Comparison of ENCODE assay signal across 32 cellular contexts in genomic region chr6:32215617-32216016, GRCh38.
"Had no signal": no experiment of that assay in that cellular context is flagged by ENCODE, and none has a peak within 500 bp of the region (broad histone marks: within the 10 kb centered on the region; RNA-seq: fewer than 3 reads in every experiment).

No MANE protein-coding gene starts in this region.

- H3K9me3 Mint-ChIP-seq: activated B cell treated with CpG ODN at 0.5 μM for 24 hours; activated CD4-positive, alpha-beta memory T cell treated with anti-CD3 and anti-CD28 coated beads for 36 hours; activated CD4-positive, alpha-beta T cell treated with anti-CD3 and anti-CD28 coated beads, Interleukin-2, amount 10 ng/mL, durations not matched to agents 24 days and 14 days; activated CD8-positive, alpha-beta T cell treated with anti-CD3 and anti-CD28 coated beads for 36 hours; activated naive CD4-positive, alpha-beta T cell treated with anti-CD3 and anti-CD28 coated beads for 36 hours; activated naive CD4-positive, alpha-beta T cell treated with anti-CD3 and anti-CD28 coated beads, Interleukin-2, amount 50 U/mL, for 72 hours; activated naive CD8-positive, alpha-beta T cell treated with anti-CD3 and anti-CD28 coated beads for 36 hours; activated T-cell treated with anti-CD3 and anti-CD28 coated beads, Interleukin-2, amount 50 U/mL, for 4 hours; activated T-cell treated with anti-CD3 and anti-CD28 coated beads, Interleukin-2, amount 50 U/mL, for 72 hours; activated T-helper 1 cell treated with anti-CD3 and anti-CD28 coated beads, Interleukin-12 subunit alpha, Interleukin-12 subunit beta, Interleukin-2, Interleukin-4 antibody, amounts not matched to agents 30 ng/mL and 10 ng/mL and 1 ng/mL, durations not matched to agents 14 hours and 24 hours and 36 hours; activated T-helper 17 cell treated with anti-CD3 and anti-CD28 coated beads, Interleukin-2, amount 50 U/mL, for 72 hours; T-helper 1 cell treated with Interleukin-12 subunit alpha and Interleukin-12 subunit beta and Interleukin-4 antibody, amounts not matched to agents 30 μg/mL and 1 μg/mL, for 36 hours; T-helper 2 cell treated with Interferon-gamma antibody and Interleukin-4, amounts not matched to agents 5 μg/mL and 100 μg/mL, for 36 hours had no signal

- H3K4me1 Mint-ChIP-seq: activated CD4-positive, alpha-beta T cell treated with anti-CD3 and anti-CD28 coated beads, Interleukin-2, amount 10 ng/mL, durations not matched to agents 24 days and 14 days; activated naive CD8-positive, alpha-beta T cell treated with anti-CD3 and anti-CD28 coated beads for 36 hours; activated T-helper 17 cell treated with anti-CD3 and anti-CD28 coated beads, Interleukin-2, amount 50 U/mL, for 72 hours had no signal

- H3K36me3 ChIP-seq: adrenal gland, brain microvascular endothelial cell, breast epithelium had no signal

- H3K4me3 ChIP-seq: adrenal gland, body of pancreas, breast epithelium had no signal

- H3K27ac ChIP-seq: adrenal gland, body of pancreas, brain microvascular endothelial cell, breast epithelium, VCaP had no signal

- H3K36me3 Mint-ChIP-seq: activated CD4-positive, alpha-beta memory T cell treated with anti-CD3 and anti-CD28 coated beads for 36 hours; activated naive CD4-positive, alpha-beta T cell treated with anti-CD3 and anti-CD28 coated beads, Interleukin-2, amount 50 U/mL, for 72 hours; activated naive CD8-positive, alpha-beta T cell treated with anti-CD3 and anti-CD28 coated beads for 36 hours had no signal

- H3K9me3 ChIP-seq: adrenal gland, body of pancreas, breast epithelium had no signal

- H3K4me3 Mint-ChIP-seq: activated B cell treated with CpG ODN at 0.5 μM for 24 hours; activated CD4-positive, alpha-beta memory T cell treated with anti-CD3 and anti-CD28 coated beads for 36 hours; activated CD4-positive, alpha-beta T cell treated with anti-CD3 and anti-CD28 coated beads, Interleukin-2, amount 10 ng/mL, durations not matched to agents 24 days and 14 days; activated CD8-positive, alpha-beta T cell treated with anti-CD3 and anti-CD28 coated beads for 36 hours; activated naive CD4-positive, alpha-beta T cell treated with anti-CD3 and anti-CD28 coated beads for 36 hours; activated naive CD8-positive, alpha-beta T cell treated with anti-CD3 and anti-CD28 coated beads for 36 hours; activated T-cell treated with anti-CD3 and anti-CD28 coated beads, Interleukin-2, amount 50 U/mL, for 4 hours; activated T-cell treated with anti-CD3 and anti-CD28 coated beads, Interleukin-2, amount 50 U/mL, for 72 hours; activated T-helper 1 cell treated with anti-CD3 and anti-CD28 coated beads, Interleukin-12 subunit alpha, Interleukin-12 subunit beta, Interleukin-2, Interleukin-4 antibody, amounts not matched to agents 30 ng/mL and 10 ng/mL and 1 ng/mL, durations not matched to agents 14 hours and 24 hours and 36 hours; activated T-helper 17 cell treated with anti-CD3 and anti-CD28 coated beads, Interleukin-2, amount 50 U/mL, for 72 hours; T-helper 1 cell treated with Interleukin-12 subunit alpha and Interleukin-12 subunit beta and Interleukin-4 antibody, amounts not matched to agents 30 μg/mL and 1 μg/mL, for 36 hours; T-helper 2 cell treated with Interferon-gamma antibody and Interleukin-4, amounts not matched to agents 5 μg/mL and 100 μg/mL, for 36 hours had no signal

- H3K27ac Mint-ChIP-seq: activated B cell treated with CpG ODN at 0.5 μM for 24 hours; activated CD4-positive, alpha-beta memory T cell treated with anti-CD3 and anti-CD28 coated beads for 36 hours; activated CD4-positive, alpha-beta T cell treated with anti-CD3 and anti-CD28 coated beads, Interleukin-2, amount 10 ng/mL, durations not matched to agents 24 days and 14 days; activated CD8-positive, alpha-beta T cell treated with anti-CD3 and anti-CD28 coated beads for 36 hours; activated naive CD4-positive, alpha-beta T cell treated with anti-CD3 and anti-CD28 coated beads for 36 hours; activated naive CD8-positive, alpha-beta T cell treated with anti-CD3 and anti-CD28 coated beads for 36 hours; activated T-cell treated with anti-CD3 and anti-CD28 coated beads, Interleukin-2, amount 50 U/mL, for 72 hours; activated T-helper 1 cell treated with anti-CD3 and anti-CD28 coated beads, Interleukin-12 subunit alpha, Interleukin-12 subunit beta, Interleukin-2, Interleukin-4 antibody, amounts not matched to agents 30 ng/mL and 10 ng/mL and 1 ng/mL, durations not matched to agents 14 hours and 24 hours and 36 hours; activated T-helper 17 cell treated with anti-CD3 and anti-CD28 coated beads, Interleukin-2, amount 50 U/mL, for 72 hours; T-helper 1 cell treated with Interleukin-12 subunit alpha and Interleukin-12 subunit beta and Interleukin-4 antibody, amounts not matched to agents 30 μg/mL and 1 μg/mL, for 36 hours; T-helper 2 cell treated with Interferon-gamma antibody and Interleukin-4, amounts not matched to agents 5 μg/mL and 100 μg/mL, for 36 hours had no signal

- DNase-seq: activated B cell treated with CpG ODN at 0.5 μM for 24 hours; activated CD4-positive, alpha-beta memory T cell treated with anti-CD3 and anti-CD28 coated beads for 36 hours; activated CD4-positive, alpha-beta T cell treated with anti-CD3 and anti-CD28 coated beads for 4 hours; activated CD4-positive, alpha-beta T cell treated with anti-CD3 and anti-CD28 coated beads, Interleukin-2, amount 10 ng/mL, durations not matched to agents 24 days and 14 days; activated CD4-positive, alpha-beta T cell treated with anti-CD3 and anti-CD28 coated beads, Interleukin-2, amount 50 U/mL, for 1 hour; activated CD4-positive, alpha-beta T cell treated with anti-CD3 and anti-CD28 coated beads, Interleukin-2, amount 50 U/mL, for 4 hours; activated CD4-positive, CD25-positive, alpha-beta regulatory T cell treated with anti-CD3 and anti-CD28 coated beads, Interleukin-2, amount 50 U/mL, for 72 hours; activated CD8-positive, alpha-beta memory T cell treated with anti-CD3 and anti-CD28 coated beads, Interleukin-2, amount 50 U/mL, for 4 hours; activated CD8-positive, alpha-beta T cell treated with anti-CD3 and anti-CD28 coated beads for 36 hours; activated gamma-delta T cell treated with Interleukin-2 at 50 U/mL for 16 hours; activated naive CD4-positive, alpha-beta T cell; activated naive CD4-positive, alpha-beta T cell treated with anti-CD3 and anti-CD28 coated beads for 36 hours; activated naive CD8-positive, alpha-beta T cell treated with anti-CD3 and anti-CD28 coated beads for 36 hours; activated T-cell treated with anti-CD3 and anti-CD28 coated beads for 4 hours; activated T-cell treated with anti-CD3 and anti-CD28 coated beads, Interleukin-2, amount 50 U/mL, for 1 hour; activated T-cell treated with anti-CD3 and anti-CD28 coated beads, Interleukin-2, amount 50 U/mL, for 4 hours; activated T-cell treated with anti-CD3 and anti-CD28 coated beads, Interleukin-2, amount 50 U/mL, for 72 hours; amniotic stem cell; body of pancreas; brain microvascular endothelial cell; central memory CD4-positive, alpha-beta T cell; T-helper 1 cell; T-helper 2 cell; T-helper 9 cell had no signal

- ATAC-seq: activated CD8-positive, alpha-beta T cell treated with anti-CD3 and anti-CD28 coated beads for 36 hours; activated naive CD4-positive, alpha-beta T cell treated with anti-CD3 and anti-CD28 coated beads, Interleukin-2, amount 50 U/mL, for 72 hours; activated T-cell treated with anti-CD3 and anti-CD28 coated beads, Interleukin-2, amount 50 U/mL, for 4 hours; activated T-cell treated with anti-CD3 and anti-CD28 coated beads, Interleukin-2, amount 50 U/mL, for 72 hours; activated T-helper 17 cell treated with anti-CD3 and anti-CD28 coated beads, Interleukin-2, amount 50 U/mL, for 72 hours; body of pancreas had no signal

- H3K27me3 Mint-ChIP-seq: activated B cell treated with CpG ODN at 0.5 μM for 24 hours; activated CD4-positive, alpha-beta memory T cell treated with anti-CD3 and anti-CD28 coated beads for 36 hours; activated CD8-positive, alpha-beta T cell treated with anti-CD3 and anti-CD28 coated beads for 36 hours; activated naive CD8-positive, alpha-beta T cell treated with anti-CD3 and anti-CD28 coated beads for 36 hours; activated T-helper 17 cell treated with anti-CD3 and anti-CD28 coated beads, Interleukin-2, amount 50 U/mL, for 72 hours had no signal

- H3K4me1 ChIP-seq: adrenal gland, body of pancreas, breast epithelium had no signal
